In the genomic region with DNA sequence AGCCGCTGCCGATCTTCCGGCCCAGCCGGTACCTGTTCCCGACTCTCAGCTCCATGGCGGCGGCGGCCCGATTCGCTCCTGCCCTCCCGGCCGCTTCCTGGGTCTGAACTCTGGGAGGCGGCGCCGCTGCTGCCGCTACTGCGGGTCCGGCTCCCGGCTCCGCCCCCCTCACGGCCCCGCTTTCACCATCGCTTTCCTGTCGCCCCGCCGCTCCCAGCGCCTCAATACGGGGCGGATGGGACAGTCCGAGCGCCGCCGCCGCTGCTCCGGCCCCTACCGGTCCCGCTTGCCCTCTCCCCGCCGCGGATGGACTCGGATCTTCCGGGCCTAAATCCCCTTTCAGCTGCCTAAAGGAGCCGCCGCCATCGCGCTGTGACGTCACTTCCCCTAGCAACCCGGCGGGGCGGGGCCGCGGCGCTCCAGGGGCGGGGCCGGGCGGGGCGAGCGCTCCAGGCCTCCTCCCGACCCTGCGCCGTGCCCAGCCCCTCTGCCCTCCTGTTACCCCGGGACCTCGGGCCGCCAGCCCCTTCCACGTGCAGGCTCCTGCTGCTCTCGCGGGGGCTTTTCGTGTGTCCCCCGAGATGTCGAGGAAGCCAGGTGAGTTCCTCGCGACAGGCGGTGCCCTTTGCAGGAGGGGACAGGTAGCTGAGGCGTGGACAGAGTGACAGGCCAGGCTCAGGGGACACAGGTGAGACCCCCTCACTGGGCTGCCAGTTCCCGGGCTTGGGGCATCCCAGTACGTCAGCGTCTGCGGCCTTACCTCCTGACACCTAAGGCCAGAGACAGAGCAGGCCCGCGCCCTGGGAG, we compare ENCODE assay signal across 8 cellular contexts. TPM values are rescaled to one million over a fixed set of nuclear protein-coding genes. Genes with fewer than 3 reads are reported as not detected.
DNase-seq lines count a peak whose midpoint lies in the region; ATAC-seq and TF ChIP-seq lines count a peak whose summit lies in the region.

A gene (minus strand): TSS at position 374 of the 807 bp plus-strand sequence. CDS start 319 bp downstream, at position 55.

- peak within 1 kb of the TSS; percentile 77 for H3K4me3 ChIP-seq in HCT116 (replicated peaks in 1 of 2; ENCODE audit: low read depth in 1 of 2, low read length in 2 of 2)
- H3K4me3 ChIP-seq in NB4 (ENCODE audit: low read depth, low read length): peak within 1 kb of the TSS; percentile 62
- H3K4me3 ChIP-seq in SK-N-SH (ENCODE audit: low read depth in 2 of 2, low read length in 1 of 2): peak within 1 kb of the TSS; percentile 81 to 91
- H3K4me3 ChIP-seq in gastroesophageal sphincter: peak within 1 kb of the TSS; percentile 93 to 100
- H3K4me3 ChIP-seq in neutrophil (ENCODE audit: low read depth in 1 of 2, low read length in 1 of 2): peak within 1 kb of the TSS; percentile 78 to 99

- TF ChIP-seq POLR2A in HCT116 (IDR thresholded peaks at IDR 0.05; ENCODE audit: borderline replicate concordance, extremely low read depth, insufficient read depth, insufficient read length): peak; percentile 71
- TF ChIP-seq POLR2A in NB4 (IDR thresholded peaks at IDR 0.05; ENCODE audit: extremely low read depth, insufficient read length): peak; percentile 47
- TF ChIP-seq POLR2A in gastroesophageal sphincter (IDR thresholded peaks at IDR 0.05): peak; percentile 92 to 94

- peak; percentile 72 for DNase-seq in HCT116 (ENCODE audit: low read depth, low spot score)
- DNase-seq in NB4 (ENCODE audit: low read depth): peak; percentile 86
- peak; percentile 100 for DNase-seq in SK-N-SH
- DNase-seq in activated naive CD4-positive, alpha-beta T cell treated with anti-CD3 and anti-CD28 coated beads for 36 hours: peak; percentile 93

- POLR2A ChIA-PET in HCT116 (lab: Charles Lee) (interaction anchor here (0.7 to 2.4 kb wide), 4 partner anchors 9 to 431 kb away, joined by 3 to 11 read pairs (median 3); no protein-coding TSS in a partner anchor), SK-N-SH (lab: Yijun Ruan, JAX) (interaction anchor here (0.7 to 2.3 kb wide), 4 partner anchors 10 to 57 kb away, joined by 3 to 21 read pairs (median 10); no protein-coding TSS in a partner anchor)

- H3K36me3 Mint-ChIP-seq in activated naive CD4-positive, alpha-beta T cell treated with anti-CD3 and anti-CD28 coated beads for 36 hours (ENCODE audit: low read depth): peaks cover 32% of the 10 kb centered on the region

- H3K27me3 Mint-ChIP-seq in activated naive CD4-positive, alpha-beta T cell treated with anti-CD3 and anti-CD28 coated beads for 36 hours (ENCODE audit: low read depth): no peaks in the 10 kb centered on the region

- peak within 1 kb of the TSS; percentile 94 for H3K27ac Mint-ChIP-seq in activated naive CD4-positive, alpha-beta T cell treated with anti-CD3 and anti-CD28 coated beads for 36 hours

- H3K4me3 Mint-ChIP-seq in activated naive CD4-positive, alpha-beta T cell treated with anti-CD3 and anti-CD28 coated beads for 36 hours: peak within 1 kb of the TSS; percentile 81

- RAD21 ChIA-PET in HCT116 (lab: Charles Lee; ENCODE audit: low non-redundant PET in 1 of 2, low total read pairs in 2 of 2, uncharacterized antibody in 2 of 2, unreplicated experiment in 2 of 2): interaction anchor here in 1 of 2 experiments (0.8 kb wide), 1 partner anchor 10 kb away, joined by 7 read pairs; no protein-coding TSS in a partner anchor

- H3K79me2 ChIP-seq in HCT116 (ENCODE audit: insufficient read depth, low read length) (peaks cover 46% of the 10 kb centered on the region), SK-N-SH (ENCODE audit: insufficient read depth) (peaks cover 52% of the 10 kb centered on the region)

- no TSS peak for BruUV-seq in HCT116 (replicated peaks; lab: Mats Ljungman, UMichigan)

- H3K4me2 ChIP-seq in HCT116 (ENCODE audit: low read length) (peak within 1 kb of the TSS; percentile 79), SK-N-SH (peak within 1 kb of the TSS; percentile 98)

- intact Hi-C loops in HCT116 (cut with micrococcal nuclease): no loop called here
- intact Hi-C loops in activated naive CD4-positive, alpha-beta T cell treated with anti-CD3 and anti-CD28 coated beads for 36 hours (cut with micrococcal nuclease): loop anchor here (1.0 to 2.0 kb wide), 2 partner anchors 19 to 43 kb away; a partner anchor contains a TSS

- H3K9me3 ChIP-seq in ES-I3 (ENCODE audit: control insufficient read depth, insufficient read depth, low read length) (no peaks in the 10 kb centered on the region), HCT116 (ENCODE audit: control insufficient read depth in 1 of 2, insufficient read depth in 1 of 2, low read depth in 1 of 2, low read length in 2 of 2) (no peaks in the 10 kb centered on the region), SK-N-SH (no peaks in the 10 kb centered on the region), gastroesophageal sphincter (no peaks in the 10 kb centered on the region), neutrophil (no peaks in the 10 kb centered on the region)

- H3K27ac ChIP-seq in HCT116 (ENCODE audit: low read depth, low read length) (peak within 1 kb of the TSS; percentile 95), SK-N-SH (ENCODE audit: low read depth in 2 of 2, low read length in 1 of 2) (peak within 1 kb of the TSS; percentile 90 to 94), gastroesophageal sphincter (peak within 1 kb of the TSS; percentile 98 to 100 (median 100)), neutrophil (peak within 1 kb of the TSS; percentile 100)

- peaks cover 16% of the 10 kb centered on the region; the same call in 1 of the 2 replicates for H4K20me1 ChIP-seq in HCT116 (ENCODE audit: insufficient read depth)
- H4K20me1 ChIP-seq in SK-N-SH (ENCODE audit: insufficient read depth): peaks cover 41% of the 10 kb centered on the region

- H2AFZ ChIP-seq in HCT116 (ENCODE audit: low read depth, low read length, poor library complexity, severe bottlenecking) (no peak within 1 kb of the TSS), SK-N-SH (ENCODE audit: low read depth) (peak within 1 kb of the TSS; percentile 90; the same call in 1 of the 2 replicates)

- TF ChIP-seq CTCF in HCT116 (IDR thresholded peaks at IDR 0.05 in 2 of 3, conservative IDR thresholded peaks at IDR 0.05 in 1 of 3; ENCODE audit: borderline replicate concordance in 1 of 3, insufficient read depth in 1 of 3, low read depth in 2 of 3, low read length in 2 of 3) (no peak), NB4 (IDR thresholded peaks at IDR 0.05; ENCODE audit: low read depth, low read length) (no peak), SK-N-SH (IDR thresholded peaks at IDR 0.05) (no peak), gastroesophageal sphincter (IDR thresholded peaks at IDR 0.05) (no peak), neutrophil (IDR thresholded peaks at IDR 0.05) (peak; percentile 6), subcutaneous adipose tissue (IDR thresholded peaks at IDR 0.05; ENCODE audit: low read depth) (no peak)

- TF ChIP-seq RAD21 in HCT116 (IDR thresholded peaks at IDR 0.05; ENCODE audit: low read depth): no peak
- no peak for TF ChIP-seq RAD21 in SK-N-SH (IDR thresholded peaks at IDR 0.05; ENCODE audit: low read length)

- H3K4me1 ChIP-seq in ES-I3 (ENCODE audit: insufficient read depth, low read length) (peaks cover 26% of the 10 kb centered on the region), HCT116 (ENCODE audit: control insufficient read depth in 1 of 2, insufficient read depth in 2 of 2, low read length in 2 of 2) (peaks cover 14 to 55% of the 10 kb centered on the region in 2 experiments), SK-N-SH (ENCODE audit: control insufficient read depth in 1 of 2, insufficient read depth in 2 of 2, low read depth in 1 of 2, low read length in 1 of 2) (peaks cover 29 to 44% of the 10 kb centered on the region in 2 experiments), gastroesophageal sphincter (peaks cover 0 to 63% (median 46%) of the 10 kb centered on the region in 3 donors), neutrophil (ENCODE audit: control insufficient read depth in 1 of 2, insufficient read depth in 1 of 2, low read depth in 1 of 2, low read length in 1 of 2) (peaks cover 66 to 70% of the 10 kb centered on the region in 2 experiments)

- H3K4me1 Mint-ChIP-seq in activated naive CD4-positive, alpha-beta T cell treated with anti-CD3 and anti-CD28 coated beads for 36 hours (ENCODE audit: low read depth): peaks cover 39% of the 10 kb centered on the region

- CTCF ChIA-PET in HCT116 (lab: Charles Lee): no interaction called here
- CTCF ChIA-PET in SK-N-SH (lab: Yijun Ruan, JAX): interaction anchor here (0.5 to 3.2 kb wide), 7 partner anchors 10 to 47 kb away, joined by 3 to 13 read pairs (median 4); no protein-coding TSS in a partner anchor
- CTCF ChIA-PET in activated naive CD4-positive, alpha-beta T cell treated with anti-CD3 and anti-CD28 coated beads for 36 hours (lab: Charles Lee): no interaction called here

- peak within 1 kb of the TSS; percentile 88 for H3K9ac ChIP-seq in ES-I3 (ENCODE audit: low read depth, low read length)
- H3K9ac ChIP-seq in HCT116 (ENCODE audit: low read length): peak within 1 kb of the TSS; percentile 91
- H3K9ac ChIP-seq in SK-N-SH: peak within 1 kb of the TSS; percentile 98

- 10% methylated on average over 42 of the region's 80 CpGs for WGBS in SK-N-SH (ENCODE audit: low lambda C conversion rate)
- no CpG with 5 or more reads among the region's 80 CpGs for WGBS in gastroesophageal sphincter (ENCODE audit: low coverage in 1 of 2), 2 donors

- peaks cover 7% of the 10 kb centered on the region for H3F3A ChIP-seq in SK-N-SH (replicated peaks; ENCODE audit: insufficient read depth)

- H3K36me3 ChIP-seq in ES-I3 (ENCODE audit: insufficient read depth, low read length) (peaks cover 8% of the 10 kb centered on the region; the same call in 1 of the 2 replicates), HCT116 (ENCODE audit: control insufficient read depth in 1 of 2, insufficient read depth in 2 of 2, low read length in 2 of 2) (peaks cover 13 to 27% of the 10 kb centered on the region in 2 experiments), SK-N-SH (replicated peaks in 1 of 2; ENCODE audit: control insufficient read depth in 1 of 2, insufficient read depth in 2 of 2, low read length in 1 of 2) (peaks cover 11 to 27% of the 10 kb centered on the region in 2 experiments), gastroesophageal sphincter (peaks cover 0 to 45% of the 10 kb centered on the region in 2 donors), neutrophil (peaks cover 39% of the 10 kb centered on the region)

- ATAC-seq in HCT116 (peak; percentile 90), gastroesophageal sphincter (peak; percentile 94)

- TF ChIP-seq EP300 in SK-N-SH (IDR thresholded peaks at IDR 0.05; ENCODE audit: borderline replicate concordance in 1 of 2, low read depth in 1 of 2, low read length in 1 of 2): peak in 1 of 2 experiments; percentile 85; a peak in 1 of 4 replicates
- TF ChIP-seq EP300 in gastroesophageal sphincter (IDR thresholded peaks at IDR 0.05): peak; percentile 25

- H3K9me2 ChIP-seq in HCT116 (ENCODE audit: insufficient read depth): no peaks in the 10 kb centered on the region
- no peaks in the 10 kb centered on the region for H3K9me2 ChIP-seq in SK-N-SH

- H3K9me3 Mint-ChIP-seq in activated naive CD4-positive, alpha-beta T cell treated with anti-CD3 and anti-CD28 coated beads for 36 hours: no peaks in the 10 kb centered on the region

- no peaks in the 10 kb centered on the region for H3K27me3 ChIP-seq in HCT116 (ENCODE audit: insufficient read depth, low read length)
- no peaks in the 10 kb centered on the region for H3K27me3 ChIP-seq in SK-N-SH (ENCODE audit: insufficient read depth)
- no peaks in the 10 kb centered on the region for H3K27me3 ChIP-seq in gastroesophageal sphincter
- H3K27me3 ChIP-seq in neutrophil: no peaks in the 10 kb centered on the region

RNA-seq across cellular contexts. Expression of the gene that starts here (rescaled TPM):
- 176 TPM for total RNA-seq in HCT116 (2021; ENCODE audit: unreplicated experiment)
- polyA plus RNA-seq in HCT116 (2012): 184 and 197 TPM in 2 replicates
- polyA plus RNA-seq in SK-N-SH (2012; rRNA removed): 133 and 216 TPM in 2 replicates
- 121 and 170 TPM in 2 replicates for polyA plus RNA-seq in SK-N-SH (2012; cell fraction: cytosol; rRNA removed)
- polyA plus RNA-seq in SK-N-SH (2012; cell fraction: nucleus; rRNA removed): 670 and 707 TPM in 2 replicates
- 100 to 1,000 TPM in 1 of 2 experiments, 10 to 100 TPM in 1; 99.8 to 100 TPM for total RNA-seq in activated naive CD4-positive, alpha-beta T cell treated with anti-CD3 and anti-CD28 coated beads for 36 hours
- total RNA-seq in gastroesophageal sphincter: 10 to 100 TPM; 23.4 to 92.1 (median 72.4) TPM
- total RNA-seq in subcutaneous adipose tissue: 100 to 1,000 TPM in 1 of 4 donors, 10 to 100 TPM in 3; 55.1 to 139 (median 64.5) TPM

Comparison
In these comparisons a context has a peak if more than half of its experiments do, and no peak if none do; other contexts are left out.
1. Peak in every context shown above with its lines: DNase-seq, ATAC-seq, H3K4me3 ChIP-seq and H3K27ac ChIP-seq.